Comparison of ENCODE assay signal across 17 cellular contexts in genomic region chr1:81547261-81547911, GRCh38.
DNase-seq lines count a peak whose midpoint lies in the region; ATAC-seq and TF ChIP-seq lines count a peak whose summit lies in the region.
"Had no signal": no experiment of that assay in that cellular context is flagged by ENCODE, and none has a peak within 500 bp of the region (broad histone marks: within the 10 kb centered on the region; RNA-seq: fewer than 3 reads in every experiment).

No MANE protein-coding gene starts in this region.

- H3K14ac ChIP-seq in neuronal stem cell (ENCODE audit: low read length) = no peak overlapping the region

- no peak overlapping the region for H2BK15ac ChIP-seq in neuronal stem cell (ENCODE audit: low read length)

- H3K4me1 ChIP-seq in neuronal stem cell (ENCODE audit: control insufficient read depth in 2 of 2, insufficient read depth in 1 of 2, low read depth in 1 of 2, low read length in 2 of 2) (peaks cover 9 to 18% of the 10 kb centered on the region in 2 donors), PC-3 (ENCODE audit: insufficient read depth, low read length) (peaks cover 12% of the 10 kb centered on the region)

- H2BK5ac ChIP-seq in neuronal stem cell (ENCODE audit: low read length) = no peak overlapping the region

- H2AFZ ChIP-seq in neuronal stem cell (ENCODE audit: low read length) (no peak overlapping the region), PC-3 (ENCODE audit: low read length) (no peak overlapping the region)

- ATAC-seq in GM19397 (IDR thresholded peaks at IDR 0.05; ENCODE audit: unreplicated experiment) = peak; percentile 3
- peak; percentile 1 for ATAC-seq in HG03432 (IDR thresholded peaks at IDR 0.05; ENCODE audit: unreplicated experiment)
- ATAC-seq in PC-3 = no peak
- no peak for ATAC-seq in HG03457 (IDR thresholded peaks at IDR 0.05; ENCODE audit: unreplicated experiment)

- H3K4me3 ChIP-seq in neuronal stem cell (ENCODE audit: low read length in 2 of 2) = no peak overlapping the region
- H3K4me3 ChIP-seq in PC-3 (ENCODE audit: low read length) = no peak overlapping the region
- H3K4me3 ChIP-seq: esophagus squamous epithelium, sigmoid colon had no signal

- H4K20me1 ChIP-seq in PC-3 (ENCODE audit: low read length) = no peaks in the 10 kb centered on the region

- no peak overlapping the region for H3K18ac ChIP-seq in neuronal stem cell (ENCODE audit: low read length)

- H2BK120ac ChIP-seq in neuronal stem cell (ENCODE audit: low read depth, low read length) = no peak overlapping the region

- no peaks in the 10 kb centered on the region for H3K9me2 ChIP-seq in PC-3 (replicated peaks; ENCODE audit: low read length)

- intact Hi-C loops in PC-3 (cut with micrococcal nuclease) = loop anchor here (10.0 kb wide), 1 partner anchor 243 kb away; no protein-coding TSS in a partner anchor

- no peak overlapping the region for H3K23ac ChIP-seq in neuronal stem cell (ENCODE audit: low read depth, low read length, poor library complexity)

- H3K4ac ChIP-seq in neuronal stem cell (ENCODE audit: low read length) = no peak overlapping the region

- H3K9ac ChIP-seq in neuronal stem cell (ENCODE audit: low read depth, low read length, poor library complexity) (no peak overlapping the region), PC-3 (ENCODE audit: low read length) (no peak overlapping the region)

- TF ChIP-seq CTCF in PC-3 (conservative IDR thresholded peaks at IDR 0.05; ENCODE audit: low read depth, low read length) = no peak

- no peaks in the 10 kb centered on the region for H3K36me3 ChIP-seq in neuronal stem cell (replicated peaks in 1 of 2; ENCODE audit: control insufficient read depth in 2 of 2, insufficient read depth in 2 of 2, low read length in 2 of 2)
- no peaks in the 10 kb centered on the region for H3K36me3 ChIP-seq in PC-3 (ENCODE audit: low read depth, low read length)
- H3K36me3 ChIP-seq: esophagus squamous epithelium, sigmoid colon had no signal

- no CpG with 5 or more reads among the region's 6 CpGs for WGBS in neuronal stem cell (ENCODE audit: extremely low coverage in 2 of 2, insufficient read length in 2 of 2, insufficient replicate concordance in 1 of 2), 2 donors

- no peaks in the 10 kb centered on the region for H3F3A ChIP-seq in PC-3 (ENCODE audit: low read length, unreplicated experiment)

- DNase-seq in foreskin melanocyte = peak; percentile 49
- DNase-seq in neuronal stem cell (ENCODE audit: low spot score) = peak; percentile 38
- DNase-seq in PC-3 = no peak
- DNase-seq in CD1c-positive myeloid dendritic cell (ENCODE audit: extremely low spot score) = no peak
- DNase-seq: activated CD4-positive, alpha-beta memory T cell treated with anti-CD3 and anti-CD28 coated beads, Interleukin-2, amount 10 ng/mL, durations not matched to agents 7 days and 5 days; activated T-cell treated with anti-CD3 and anti-CD28 coated beads, Interleukin-2, amount 50 U/mL, for 72 hours; central memory CD4-positive, alpha-beta T cell; esophagus squamous epithelium; kidney; NCI-H1436; NCI-H2227 treated with DMSO at 0.1 percent for 48 hours; sigmoid colon; stimulated activated CD4-positive, alpha-beta T cell treated with anti-CD3 and anti-CD28 coated beads, Interleukin-2, amount 100 ng/mL, for 24 hours had no signal

- no peak overlapping the region for H3K4me2 ChIP-seq in neuronal stem cell (ENCODE audit: insufficient read depth, low read length, poor library complexity, severe bottlenecking)
- no peak overlapping the region for H3K4me2 ChIP-seq in PC-3 (ENCODE audit: low read length)

- POLR2A ChIA-PET in PC-3 (lab: Charles Lee; ENCODE audit: unreplicated experiment) = interaction anchor here (0.7 kb wide), 1 partner anchor 38 kb away, joined by 3 read pairs; no protein-coding TSS in a partner anchor

- H2AK5ac ChIP-seq in neuronal stem cell (ENCODE audit: low read depth, low read length) = no peak overlapping the region

- H3K27ac ChIP-seq in neuronal stem cell (replicated peaks; ENCODE audit: low read length) = peak overlapping the region; percentile 83
- H3K27ac ChIP-seq in PC-3 (ENCODE audit: low read length) = no peak overlapping the region
- H3K27ac ChIP-seq: esophagus squamous epithelium, sigmoid colon, VCaP had no signal

- no peak overlapping the region for H2BK12ac ChIP-seq in neuronal stem cell (ENCODE audit: low read length)

- H3K9me3 ChIP-seq in neuronal stem cell (replicated peaks in 1 of 2; ENCODE audit: control insufficient read depth in 2 of 2, insufficient read depth in 1 of 2, low read depth in 1 of 2, low read length in 2 of 2) = no peaks in the 10 kb centered on the region
- H3K9me3 ChIP-seq in PC-3 (ENCODE audit: low read length) = no peaks in the 10 kb centered on the region
- H3K9me3 ChIP-seq: esophagus squamous epithelium, sigmoid colon had no signal

- no TSS peak for BruUV-seq in PC-3 (replicated peaks; lab: Mats Ljungman, UMichigan)

- H3K79me1 ChIP-seq in neuronal stem cell (ENCODE audit: low read depth, low read length) = no peaks in the 10 kb centered on the region

- no peaks in the 10 kb centered on the region for H3K79me2 ChIP-seq in PC-3 (ENCODE audit: low read length)

- H4K91ac ChIP-seq in neuronal stem cell (ENCODE audit: low read depth, low read length, poor library complexity) = no peak overlapping the region

- CTCF ChIA-PET in PC-3 (lab: Charles Lee) = interaction anchor here (0.5 kb wide), 1 partner anchor 213 kb away, joined by 4 read pairs; no protein-coding TSS in a partner anchor

- H3K27me3 ChIP-seq in neuronal stem cell (ENCODE audit: control insufficient read depth in 3 of 3, insufficient read depth in 3 of 3, low read depth in 1 of 3, low read length in 3 of 3) = no peaks in the 10 kb centered on the region
- H3K27me3 ChIP-seq in PC-3 (ENCODE audit: low read length) = peaks cover 45% of the 10 kb centered on the region
- H3K27me3 ChIP-seq: esophagus squamous epithelium, sigmoid colon had no signal

- H4K8ac ChIP-seq in neuronal stem cell (ENCODE audit: low read depth, low read length) = no peak overlapping the region

Comparison
In these comparisons a context has a peak if more than half of its experiments do, and no peak if none do; other contexts are left out.
1. ATAC-seq: peak in GM19397 (single experiment) and HG03432 (single experiment); none in PC-3 (single experiment) and HG03457 (single experiment).
2. DNase-seq: peak in foreskin melanocyte (single experiment) and neuronal stem cell (single experiment); none in PC-3 (single experiment) and CD1c-positive myeloid dendritic cell (single experiment).